8 cellular contexts compared by ENCODE assay signal in genomic region chr4:46931981-46932380, GRCh38. TPM values are rescaled to one million over a fixed set of nuclear protein-coding genes. Genes with fewer than 3 reads are reported as not detected.
DNase-seq lines count a peak whose midpoint lies in the region; ATAC-seq, FAIRE-seq and TF ChIP-seq lines count a peak whose summit lies in the region.

No MANE protein-coding gene starts in this region.

- CTCF ChIA-PET in activated CD8-positive, alpha-beta T cell treated with anti-CD3 and anti-CD28 coated beads, Interleukin-2, amount 10 ng/mL, durations not matched to agents 7 days and 5 days (lab: Charles Lee): interaction anchor here (0.7 to 1.3 kb wide), 7 partner anchors 8 to 631 kb away, joined by 3 to 8 read pairs (median 3); no protein-coding TSS in a partner anchor

- TF ChIP-seq CTCF in upper lobe of right lung (IDR thresholded peaks at IDR 0.05): peak; percentile 42

- peaks cover 5% of the 10 kb centered on the region for H3K27me3 Mint-ChIP-seq in activated CD8-positive, alpha-beta T cell treated with anti-CD3 and anti-CD28 coated beads, Interleukin-2, amount 10 ng/mL, durations not matched to agents 7 days and 5 days (ENCODE audit: low read depth)

- H3K9me3 Mint-ChIP-seq in activated CD8-positive, alpha-beta T cell treated with anti-CD3 and anti-CD28 coated beads, Interleukin-2, amount 10 ng/mL, durations not matched to agents 7 days and 5 days (ENCODE audit: insufficient read depth): no peaks in the 10 kb centered on the region

- FAIRE-seq in HTR-8/SVneo (lab: Jason Lieb, UNC): no peak

- H3K27ac ChIP-seq in upper lobe of right lung: no peak overlapping the region

- no peaks in the 10 kb centered on the region for H3K36me3 Mint-ChIP-seq in activated CD8-positive, alpha-beta T cell treated with anti-CD3 and anti-CD28 coated beads, Interleukin-2, amount 10 ng/mL, durations not matched to agents 7 days and 5 days (ENCODE audit: low read depth)

- no peaks in the 10 kb centered on the region for H3K36me3 ChIP-seq in upper lobe of right lung

- H3K9me3 ChIP-seq in upper lobe of right lung: no peaks in the 10 kb centered on the region

- DNase-seq in NCI-H524 (lab: John Stamatoyannopoulos, UW) (peak; percentile 21 to 64), NCI-H524 treated with DMSO at 0.1 percent for 48 hours (lab: John Stamatoyannopoulos, UW) (no peak), HTR-8/SVneo (ENCODE audit: insufficient read length, low spot score) (peak; percentile 1), hippocampal formation (lab: John Stamatoyannopoulos, UW) (peak; percentile 7 to 51), upper lobe of right lung (no peak), NCI-H2107 treated with DMSO at 0.1 percent for 48 hours (lab: John Stamatoyannopoulos, UW; ENCODE audit: unreplicated experiment) (no peak)
- DNase-seq in activated CD8-positive, alpha-beta T cell treated with anti-CD3 and anti-CD28 coated beads, Interleukin-2, amount 10 ng/mL, durations not matched to agents 7 days and 5 days: peak; percentile 39

- H3K27me3 ChIP-seq in upper lobe of right lung: peaks cover 6% of the 10 kb centered on the region

- H3K4me1 Mint-ChIP-seq in activated CD8-positive, alpha-beta T cell treated with anti-CD3 and anti-CD28 coated beads, Interleukin-2, amount 10 ng/mL, durations not matched to agents 7 days and 5 days (ENCODE audit: low read depth): no peaks in the 10 kb centered on the region

- ATAC-seq in GM19468 (IDR thresholded peaks at IDR 0.05; ENCODE audit: extremely low read depth, unreplicated experiment) (peak; percentile 52), upper lobe of right lung (peak; percentile 79)
- ATAC-seq in activated CD8-positive, alpha-beta T cell treated with anti-CD3 and anti-CD28 coated beads, Interleukin-2, amount 10 ng/mL, durations not matched to agents 7 days and 5 days: peak; percentile 63

- H3K4me3 ChIP-seq in upper lobe of right lung: no peak overlapping the region

- H3K27ac Mint-ChIP-seq in activated CD8-positive, alpha-beta T cell treated with anti-CD3 and anti-CD28 coated beads, Interleukin-2, amount 10 ng/mL, durations not matched to agents 7 days and 5 days: no peak overlapping the region

- POLR2A ChIA-PET in activated CD8-positive, alpha-beta T cell treated with anti-CD3 and anti-CD28 coated beads, Interleukin-2, amount 10 ng/mL, durations not matched to agents 7 days and 5 days (lab: Charles Lee): interaction anchor here (0.7 kb wide), 1 partner anchor 13 kb away, joined by 3 read pairs; no protein-coding TSS in a partner anchor

- no peaks in the 10 kb centered on the region for H3K4me1 ChIP-seq in upper lobe of right lung

- no peak overlapping the region for H3K4me3 Mint-ChIP-seq in activated CD8-positive, alpha-beta T cell treated with anti-CD3 and anti-CD28 coated beads, Interleukin-2, amount 10 ng/mL, durations not matched to agents 7 days and 5 days

- intact Hi-C loops in upper lobe of right lung (cut with DNase I): no loop called here

RNA-seq across cellular contexts. Expression of gene COX7B2, which starts 22.9 kb away (rescaled TPM):
- not detected for total RNA-seq in activated CD8-positive, alpha-beta T cell treated with anti-CD3 and anti-CD28 coated beads, Interleukin-2, amount 10 ng/mL, durations not matched to agents 7 days and 5 days
- not detected for total RNA-seq in upper lobe of right lung

Comparison
In these comparisons a context has a peak if more than half of its experiments do, and no peak if none do; other contexts are left out.
1. DNase-seq: peak in NCI-H524 (2 of 2), HTR-8/SVneo (single experiment), activated CD8-positive, alpha-beta T cell treated with anti-CD3 and anti-CD28 coated beads, Interleukin-2, amount 10 ng/mL, durations not matched to agents 7 days and 5 days (single experiment) and hippocampal formation (2 of 2); none in NCI-H524 treated with DMSO at 0.1 percent for 48 hours (single experiment), upper lobe of right lung (single experiment) and NCI-H2107 treated with DMSO at 0.1 percent for 48 hours (single experiment).
2. Peak in every context shown above with its lines, with median percentiles within 50 percentile points of each other: ATAC-seq.